Comparison of ENCODE assay signal across 27 cellular contexts in genomic region chr10:71178880-71179279, GRCh38. TPM values are rescaled to one million over a fixed set of nuclear protein-coding genes. Genes with fewer than 3 reads are reported as not detected.
"Had no signal": no experiment of that assay in that cellular context is flagged by ENCODE, and none has a peak within 500 bp of the region (broad histone marks: within the 10 kb centered on the region; RNA-seq: fewer than 3 reads in every experiment).

No MANE protein-coding gene starts in this region.

- DNase-seq: KG1, MG63, NCI-H1048, NCI-H1092 treated with DMSO at 0.1 percent for 48 hours, NCI-H1436, NCI-H146, NCI-H1694, NCI-H187, NCI-H1930, NCI-H2029 treated with DMSO at 0.1 percent for 48 hours, NCI-H2081 treated with DMSO at 0.1 percent for 48 hours, NCI-H2107, NCI-H345, NCI-H446, NCI-H510A treated with DMSO at 0.1 percent for 48 hours, NCI-H526 treated with DMSO at 0.1 percent for 48 hours, NCI-H774, PC-9, SHP77, SIG-M5, SJCRH30, T-cell had no signal

- ATAC-seq: K562, Panc1, Right ventricle myocardium inferior, SK-N-SH treated with all-trans-retinoic acid at 6 μM for 48 hours, T-cell had no signal

- H3K36me3 Mint-ChIP-seq: T-cell had no signal

- H3K27me3 Mint-ChIP-seq: T-cell had no signal

- H3K9me3 Mint-ChIP-seq: T-cell had no signal

- H3K4me3 Mint-ChIP-seq: T-cell had no signal

- H3K27ac Mint-ChIP-seq: T-cell had no signal

- H3K4me1 Mint-ChIP-seq: T-cell had no signal

RNA-seq across cellular contexts. Expression of gene UNC5B, which starts 33.5 kb away (rescaled TPM):
- total RNA-seq: OCI-LY7 had no signal
